ENCODE assay signal across 8 cellular contexts in the genomic region with DNA sequence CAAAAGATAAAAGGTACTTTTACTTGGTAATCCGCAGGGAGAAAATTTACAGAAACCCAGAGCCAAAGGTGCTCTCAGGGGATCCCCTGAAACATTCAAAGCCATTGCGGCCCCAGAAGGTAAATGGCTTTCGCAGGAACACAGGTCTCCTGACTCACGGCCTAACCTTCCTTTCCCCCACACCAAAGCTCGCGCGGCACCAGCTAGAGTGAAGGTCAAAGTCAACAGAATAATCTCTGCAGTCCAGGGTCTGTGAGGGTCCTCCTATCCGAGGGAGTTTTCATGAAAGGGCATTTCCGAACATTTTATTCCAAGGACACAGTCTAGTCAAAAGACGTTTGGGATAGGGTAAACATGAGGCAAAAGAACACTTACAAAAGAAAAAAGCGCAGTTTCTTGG. TPM values are rescaled to one million over a fixed set of nuclear protein-coding genes. Genes with fewer than 3 reads are reported as not detected.
DNase-seq lines count a peak whose midpoint lies in the region; ATAC-seq and TF ChIP-seq lines count a peak whose summit lies in the region.

No MANE protein-coding gene starts in this region.

- H3K36me3 Mint-ChIP-seq in CD8-positive, alpha-beta memory T cell, result no peaks in the 10 kb centered on the region

- H3K27ac Mint-ChIP-seq in CD8-positive, alpha-beta memory T cell, result no peak overlapping the region

- H3K4me3 Mint-ChIP-seq in CD8-positive, alpha-beta memory T cell, result peak overlapping the region in 5 of 7 donors; percentile 2 to 36 (median 29)

- no peak for TF ChIP-seq POLR2A in esophagus squamous epithelium (IDR thresholded peaks at IDR 0.05)

- no peaks in the 10 kb centered on the region for H3K4me1 ChIP-seq in CD8-positive, alpha-beta memory T cell (ENCODE audit: insufficient read depth, low read length)
- H3K4me1 ChIP-seq in Panc1 (ENCODE audit: control insufficient read depth, insufficient read depth, low read length), result no peaks in the 10 kb centered on the region
- peaks cover 5 to 36% (median 7%) of the 10 kb centered on the region in 3 donors for H3K4me1 ChIP-seq in esophagus squamous epithelium

- CTCF ChIA-PET in CD8-positive, alpha-beta memory T cell (lab: Charles Lee), result no interaction called here
- CTCF ChIA-PET in Panc1 (lab: Charles Lee), result no interaction called here

- no peak for TF ChIP-seq CTCF in Panc1 (IDR thresholded peaks at IDR 0.05)
- TF ChIP-seq CTCF in esophagus squamous epithelium (IDR thresholded peaks at IDR 0.05), result no peak

- 21 to 32% methylated on average over 11 of the region's 11 CpGs for WGBS in esophagus squamous epithelium, 2 donors

- POLR2A ChIA-PET in CD8-positive, alpha-beta memory T cell (lab: Charles Lee), result no interaction called here
- POLR2A ChIA-PET in Panc1 (lab: Charles Lee), result no interaction called here

- in situ Hi-C loops in Panc1 (cut with HindIII; ENCODE audit: low pct_unique_long_range_greater_than_20kb, low sequenced_read_pairs), result no loop called here

- H3K4me3 ChIP-seq in CD8-positive, alpha-beta memory T cell (ENCODE audit: low read length), result no peak overlapping the region
- H3K4me3 ChIP-seq in Panc1 (ENCODE audit: low read depth in 2 of 2, low read length in 2 of 2) (peak overlapping the region; percentile 60 to 71), esophagus squamous epithelium (peak overlapping the region; percentile 54 to 81 (median 72))

- ATAC-seq in Panc1 (no peak), GM18861 (IDR thresholded peaks at IDR 0.05; ENCODE audit: unreplicated experiment) (no peak), HG03135 (IDR thresholded peaks at IDR 0.05; ENCODE audit: unreplicated experiment) (no peak)

- no peaks in the 10 kb centered on the region for H3K36me3 ChIP-seq in CD8-positive, alpha-beta memory T cell (ENCODE audit: insufficient read depth, low read length)
- H3K36me3 ChIP-seq in Panc1 (ENCODE audit: control insufficient read depth, insufficient read depth, low read length) (no peaks in the 10 kb centered on the region), esophagus squamous epithelium (no peaks in the 10 kb centered on the region)

- no peak overlapping the region for H3K27ac ChIP-seq in CD8-positive, alpha-beta memory T cell (ENCODE audit: low read depth, low read length)
- H3K27ac ChIP-seq in Panc1 (ENCODE audit: low read length) (peak overlapping the region; percentile 66; the same call in 1 of the 2 replicates), esophagus squamous epithelium (peak overlapping the region; percentile 81 to 93 (median 84))

- no peak for DNase-seq in CD8-positive, alpha-beta memory T cell
- DNase-seq in Panc1 (ENCODE audit: low read depth, low spot score), result no peak
- no peak for DNase-seq in esophagus squamous epithelium (lab: John Stamatoyannopoulos, UW)
- DNase-seq in occipital lobe (lab: John Stamatoyannopoulos, UW), result peak; percentile 3
- no peak for DNase-seq in T1000 (lab: John Stamatoyannopoulos, UW)
- no peak for DNase-seq in iPS-NIHi11 (ENCODE audit: low spot score)

- BruUV-seq in Panc1 (replicated peaks; lab: Mats Ljungman, UMichigan), result no TSS peak

- peaks cover 8 to 15% of the 10 kb centered on the region in 2 donors for H3K27me3 Mint-ChIP-seq in CD8-positive, alpha-beta memory T cell

- intact Hi-C loops in Panc1 (cut with micrococcal nuclease; ENCODE audit: unreplicated experiment), result no loop called here
- intact Hi-C loops in esophagus squamous epithelium (cut with DNase I), result no loop called here

- peaks cover 0 to 3% (median 0%) of the 10 kb centered on the region in 5 donors for H3K9me3 Mint-ChIP-seq in CD8-positive, alpha-beta memory T cell

- peaks cover 5 to 12% (median 7%) of the 10 kb centered on the region in 3 donors for H3K4me1 Mint-ChIP-seq in CD8-positive, alpha-beta memory T cell

- no peaks in the 10 kb centered on the region for H3K9me3 ChIP-seq in CD8-positive, alpha-beta memory T cell (ENCODE audit: low read length)
- H3K9me3 ChIP-seq in Panc1 (ENCODE audit: control insufficient read depth, insufficient read depth, low read depth, low read length), result no peaks in the 10 kb centered on the region
- H3K9me3 ChIP-seq in esophagus squamous epithelium, result no peaks in the 10 kb centered on the region

- peaks cover 14% of the 10 kb centered on the region for H3K27me3 ChIP-seq in CD8-positive, alpha-beta memory T cell (ENCODE audit: insufficient read depth, low read length, poor library complexity, severe bottlenecking)
- no peaks in the 10 kb centered on the region; the same call in 1 of the 2 replicates for H3K27me3 ChIP-seq in Panc1 (ENCODE audit: control insufficient read depth, insufficient read depth, low read length)
- H3K27me3 ChIP-seq in esophagus squamous epithelium, result peaks cover 0 to 17% (median 0%) of the 10 kb centered on the region in 4 donors

RNA-seq across cellular contexts. Expression of gene STEAP2, which starts 0.6 kb away (rescaled TPM):
- total RNA-seq in CD8-positive, alpha-beta memory T cell, result not detected
- polyA plus RNA-seq in CD8-positive, alpha-beta memory T cell, result 0.15 TPM
- total RNA-seq in Panc1 (2021; ENCODE audit: unreplicated experiment) (4.1 TPM), esophagus squamous epithelium (10 to 100 TPM in 1 of 4 donors, 1 to 10 TPM in 3; 3.1 to 15.4 (median 7.0) TPM), occipital lobe (2.3 TPM)
- polyA plus RNA-seq in Panc1 (2012; ENCODE audit: insufficient read length), result 1.7 TPM

RNA-seq across cellular contexts. Expression of gene CFAP69, which starts 34.0 kb away (rescaled TPM):
- total RNA-seq in CD8-positive, alpha-beta memory T cell, result under 1 TPM; 0.53 to 0.81 TPM
- not detected for polyA plus RNA-seq in CD8-positive, alpha-beta memory T cell
- total RNA-seq in Panc1 (2021; ENCODE audit: unreplicated experiment) (0.51 TPM), esophagus squamous epithelium (1 to 10 TPM; 1.8 to 9.0 (median 2.0) TPM), occipital lobe (6.2 TPM)
- 1.4 TPM for polyA plus RNA-seq in Panc1 (2012; ENCODE audit: insufficient read length)

RNA-seq across cellular contexts. Expression of gene STEAP1, which starts 56.7 kb away (rescaled TPM):
- total RNA-seq in CD8-positive, alpha-beta memory T cell, result not detected
- polyA plus RNA-seq in CD8-positive, alpha-beta memory T cell, result not detected
- total RNA-seq in Panc1 (2021; ENCODE audit: unreplicated experiment) (5.5 TPM), esophagus squamous epithelium (10 to 100 TPM; 15.6 to 28.1 (median 21.7) TPM), occipital lobe (0.16 TPM)
- polyA plus RNA-seq in Panc1 (2012; ENCODE audit: insufficient read length), result 4.1 TPM
